ENCODE assay signal across 33 cellular contexts in genomic region chr4:79663157-79663556, GRCh38.
"Had no signal": no experiment of that assay in that cellular context is flagged by ENCODE, and none has a peak within 500 bp of the region (broad histone marks: within the 10 kb centered on the region; RNA-seq: fewer than 3 reads in every experiment).

No MANE protein-coding gene starts in this region.

- H3K9me3 Mint-ChIP-seq: activated naive CD4-positive, alpha-beta T cell treated with anti-CD3 and anti-CD28 coated beads, Interleukin-2, amount 50 U/mL, for 24 hours; activated T-helper 17 cell treated with anti-CD3 and anti-CD28 coated beads, Interleukin-2, amount 50 U/mL, for 72 hours; T-helper 1 cell treated with Interleukin-12 subunit alpha and Interleukin-12 subunit beta and Interleukin-4 antibody, amounts not matched to agents 30 μg/mL and 1 μg/mL, for 36 hours had no signal

- FAIRE-seq: bronchial epithelial cell, colon, islet of Langerhans, TTC549 had no signal

- H3K27me3 Mint-ChIP-seq: activated CD4-positive, alpha-beta memory T cell treated with anti-CD3 and anti-CD28 coated beads, Interleukin-2, amount 10 ng/mL, durations not matched to agents 7 days and 5 days; activated CD4-positive, alpha-beta T cell treated with anti-CD3 and anti-CD28 coated beads, Interleukin-2, amount 10 ng/mL, durations not matched to agents 24 days and 14 days; activated naive CD8-positive, alpha-beta T cell treated with anti-CD3 and anti-CD28 coated beads, Interleukin-2, amount 50 U/mL, for 24 hours; activated T-helper 17 cell treated with anti-CD3 and anti-CD28 coated beads, Interleukin-2, amount 50 U/mL, for 72 hours; natural killer cell treated with Interleukin-12 subunit alpha and Interleukin-12 subunit beta and Interleukin-15 and Interleukin-18, amount 100 ng/mL, for 72 hours; stimulated activated naive B cell treated with anti-CD40 and anti-IgM and Interleukin-4, amounts not matched to agents 10 μg/mL and 1 μg/mL and 100 μg/mL, for 72 hours had no signal

- H3K4me3 Mint-ChIP-seq: activated CD4-positive, alpha-beta memory T cell treated with anti-CD3 and anti-CD28 coated beads, Interleukin-2, amount 10 ng/mL, durations not matched to agents 7 days and 5 days; activated CD4-positive, alpha-beta T cell treated with anti-CD3 and anti-CD28 coated beads, Interleukin-2, amount 10 ng/mL, durations not matched to agents 24 days and 14 days; activated naive CD4-positive, alpha-beta T cell treated with anti-CD3 and anti-CD28 coated beads, Interleukin-2, amount 50 U/mL, for 24 hours; activated naive CD8-positive, alpha-beta T cell treated with anti-CD3 and anti-CD28 coated beads, Interleukin-2, amount 50 U/mL, for 24 hours; activated T-cell treated with anti-CD3 and anti-CD28 coated beads, Interleukin-2, amount 50 U/mL, for 4 hours; activated T-helper 17 cell treated with anti-CD3 and anti-CD28 coated beads, Interleukin-2, amount 50 U/mL, for 72 hours; natural killer cell treated with Interleukin-12 subunit alpha and Interleukin-12 subunit beta and Interleukin-15 and Interleukin-18, amount 100 ng/mL, for 72 hours; stimulated activated naive B cell treated with anti-CD40 and anti-IgM and Interleukin-4, amounts not matched to agents 10 μg/mL and 1 μg/mL and 100 μg/mL, for 72 hours; T-helper 1 cell treated with Interleukin-12 subunit alpha and Interleukin-12 subunit beta and Interleukin-4 antibody, amounts not matched to agents 30 μg/mL and 1 μg/mL, for 36 hours had no signal

- H3K4me1 ChIP-seq: stomach, thyroid gland, upper lobe of right lung had no signal

- H3K27me3 ChIP-seq: esophagus muscularis mucosa, stomach, thyroid gland, upper lobe of right lung had no signal

- H3K4me1 Mint-ChIP-seq: activated CD4-positive, alpha-beta memory T cell treated with anti-CD3 and anti-CD28 coated beads, Interleukin-2, amount 10 ng/mL, durations not matched to agents 7 days and 5 days; activated CD4-positive, alpha-beta T cell treated with anti-CD3 and anti-CD28 coated beads, Interleukin-2, amount 10 ng/mL, durations not matched to agents 24 days and 14 days; activated naive CD4-positive, alpha-beta T cell treated with anti-CD3 and anti-CD28 coated beads, Interleukin-2, amount 50 U/mL, for 24 hours; activated naive CD8-positive, alpha-beta T cell treated with anti-CD3 and anti-CD28 coated beads, Interleukin-2, amount 50 U/mL, for 24 hours; activated T-helper 17 cell treated with anti-CD3 and anti-CD28 coated beads, Interleukin-2, amount 50 U/mL, for 72 hours had no signal

- H3K36me3 Mint-ChIP-seq: activated naive CD4-positive, alpha-beta T cell treated with anti-CD3 and anti-CD28 coated beads, Interleukin-2, amount 50 U/mL, for 24 hours; natural killer cell treated with Interleukin-12 subunit alpha and Interleukin-12 subunit beta and Interleukin-15 and Interleukin-18, amount 100 ng/mL, for 72 hours had no signal

- H3K9me3 ChIP-seq: esophagus muscularis mucosa, thyroid gland, upper lobe of right lung had no signal

- H3K4me3 ChIP-seq: esophagus muscularis mucosa, skin epidermis, stomach, thyroid gland, upper lobe of right lung had no signal

- H3K27ac ChIP-seq: esophagus muscularis mucosa, skin epidermis, stomach, thyroid gland, upper lobe of right lung, WERI-Rb-1 had no signal

- ATAC-seq: activated CD4-positive, CD25-positive, alpha-beta regulatory T cell treated with anti-CD3 and anti-CD28 coated beads, Interleukin-2, amount 50 U/mL, for 24 hours; activated naive CD8-positive, alpha-beta T cell treated with anti-CD3 and anti-CD28 coated beads, Interleukin-2, amount 50 U/mL, for 24 hours; activated T-cell treated with anti-CD3 and anti-CD28 coated beads, Interleukin-2, amount 50 U/mL, for 4 hours; activated T-helper 17 cell treated with anti-CD3 and anti-CD28 coated beads, Interleukin-2, amount 50 U/mL, for 72 hours; left colon; natural killer cell treated with Interleukin-12 subunit alpha and Interleukin-12 subunit beta and Interleukin-15 and Interleukin-18, amount 100 ng/mL, for 72 hours; sciatic nerve; upper lobe of right lung had no signal

- H3K36me3 ChIP-seq: esophagus muscularis mucosa, stomach, thyroid gland, upper lobe of right lung, WERI-Rb-1 had no signal

- DNase-seq: activated CD4-positive, alpha-beta memory T cell treated with anti-CD3 and anti-CD28 coated beads, Interleukin-2, amount 10 ng/mL, durations not matched to agents 7 days and 5 days; activated CD4-positive, alpha-beta T cell treated with anti-CD3 and anti-CD28 coated beads, Interleukin-2, amount 10 ng/mL, durations not matched to agents 24 days and 14 days; activated CD8-positive, alpha-beta memory T cell treated with anti-CD3 and anti-CD28 coated beads, Interleukin-2, amount 50 U/mL, for 48 hours; activated naive CD8-positive, alpha-beta T cell treated with anti-CD3 and anti-CD28 coated beads, Interleukin-2, amount 50 U/mL, for 24 hours; activated T-cell treated with anti-CD3 and anti-CD28 coated beads, Interleukin-2, amount 50 U/mL, for 4 hours; amygdala; dermis blood vessel endothelial cell; effector CD4-positive, alpha-beta T cell; foreskin melanocyte; left colon; mesenchymal stem cell; posterior cingulate gyrus; retina; stimulated activated CD4-positive, alpha-beta T cell treated with anti-CD3 and anti-CD28 coated beads, Interleukin-12 subunit alpha, Interleukin-12 subunit beta, amount 100 ng/mL, for 4 hours; stimulated activated CD4-positive, alpha-beta T cell treated with anti-CD3 and anti-CD28 coated beads, Interleukin-4, amount 100 ng/mL, for 1 hour; stimulated activated naive B cell treated with anti-CD40 and anti-IgM and Interleukin-4, amounts not matched to agents 10 μg/mL and 1 μg/mL and 100 μg/mL, for 72 hours; stomach; T-helper 9 cell; upper lobe of right lung; WERI-Rb-1 had no signal

- H3K27ac Mint-ChIP-seq: activated CD4-positive, alpha-beta memory T cell treated with anti-CD3 and anti-CD28 coated beads, Interleukin-2, amount 10 ng/mL, durations not matched to agents 7 days and 5 days; activated CD4-positive, alpha-beta T cell treated with anti-CD3 and anti-CD28 coated beads, Interleukin-2, amount 10 ng/mL, durations not matched to agents 24 days and 14 days; activated naive CD4-positive, alpha-beta T cell treated with anti-CD3 and anti-CD28 coated beads, Interleukin-2, amount 50 U/mL, for 24 hours; activated naive CD8-positive, alpha-beta T cell treated with anti-CD3 and anti-CD28 coated beads, Interleukin-2, amount 50 U/mL, for 24 hours; activated T-helper 17 cell treated with anti-CD3 and anti-CD28 coated beads, Interleukin-2, amount 50 U/mL, for 72 hours; natural killer cell treated with Interleukin-12 subunit alpha and Interleukin-12 subunit beta and Interleukin-15 and Interleukin-18, amount 100 ng/mL, for 72 hours; stimulated activated naive B cell treated with anti-CD40 and anti-IgM and Interleukin-4, amounts not matched to agents 10 μg/mL and 1 μg/mL and 100 μg/mL, for 72 hours; T-helper 1 cell treated with Interleukin-12 subunit alpha and Interleukin-12 subunit beta and Interleukin-4 antibody, amounts not matched to agents 30 μg/mL and 1 μg/mL, for 36 hours had no signal
